ENCODE assay signal across 1 cellular context in the genomic region with DNA sequence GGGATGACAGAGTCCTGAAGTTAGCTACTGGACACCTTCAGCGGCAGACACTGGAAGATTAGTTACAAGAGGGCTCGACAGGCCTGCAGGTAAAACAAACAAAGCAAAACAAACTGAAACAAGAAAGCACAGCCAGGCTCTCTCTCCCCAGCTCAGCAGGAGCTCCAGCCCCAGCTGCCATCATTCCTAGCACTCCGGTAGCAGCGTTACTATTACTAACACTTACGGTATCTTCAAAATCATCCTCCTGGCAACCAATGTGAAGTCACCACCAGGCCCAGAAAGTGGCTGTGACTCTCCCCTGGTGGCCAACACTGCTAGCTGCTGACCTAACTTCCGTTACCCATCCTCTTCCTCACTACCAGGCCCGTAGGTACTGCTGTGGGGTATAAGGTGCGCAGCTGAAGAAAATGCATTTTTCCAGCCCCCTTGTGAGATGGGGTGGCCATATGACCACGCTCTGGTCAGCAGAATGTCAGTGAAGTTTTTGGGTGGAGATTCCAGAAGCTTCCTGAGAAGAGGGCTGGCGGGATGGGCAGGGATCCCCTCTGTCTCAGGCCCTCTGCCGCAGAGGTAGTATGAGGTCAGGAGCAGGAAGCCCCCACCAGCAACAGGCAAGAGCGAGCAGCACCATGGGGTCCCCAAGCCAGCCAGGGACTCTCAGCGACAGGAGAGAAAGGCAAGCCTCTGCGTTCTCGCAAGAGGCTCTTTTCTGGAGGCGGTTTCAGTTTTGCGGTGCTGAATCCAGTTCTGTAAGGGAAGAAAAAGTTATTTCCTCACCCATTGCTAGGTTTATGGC.
TF ChIP-seq lines count a peak whose summit lies in the region.

No MANE protein-coding gene starts in this region.

TF ChIP-seq in HEK293, 187 proteins besides CTCF, POLR2A, EP300 and RAD21 (continued from another document):
- TF ChIP-seq OSR2 (tag by site-specific recombination; IDR thresholded peaks at IDR 0.05) (peak; percentile 64), ZNF560 (tag by site-specific recombination; IDR thresholded peaks at IDR 0.05; ENCODE audit: borderline replicate concordance) (no peak), ZNF266 (tag by site-specific recombination; IDR thresholded peaks at IDR 0.05; ENCODE audit: low read depth) (no peak), ZNF600 (tag by site-specific recombination; IDR thresholded peaks at IDR 0.05) (no peak), ZNF596 (tag by site-specific recombination; IDR thresholded peaks at IDR 0.05) (no peak)
- TF ChIP-seq, protein P1, sequence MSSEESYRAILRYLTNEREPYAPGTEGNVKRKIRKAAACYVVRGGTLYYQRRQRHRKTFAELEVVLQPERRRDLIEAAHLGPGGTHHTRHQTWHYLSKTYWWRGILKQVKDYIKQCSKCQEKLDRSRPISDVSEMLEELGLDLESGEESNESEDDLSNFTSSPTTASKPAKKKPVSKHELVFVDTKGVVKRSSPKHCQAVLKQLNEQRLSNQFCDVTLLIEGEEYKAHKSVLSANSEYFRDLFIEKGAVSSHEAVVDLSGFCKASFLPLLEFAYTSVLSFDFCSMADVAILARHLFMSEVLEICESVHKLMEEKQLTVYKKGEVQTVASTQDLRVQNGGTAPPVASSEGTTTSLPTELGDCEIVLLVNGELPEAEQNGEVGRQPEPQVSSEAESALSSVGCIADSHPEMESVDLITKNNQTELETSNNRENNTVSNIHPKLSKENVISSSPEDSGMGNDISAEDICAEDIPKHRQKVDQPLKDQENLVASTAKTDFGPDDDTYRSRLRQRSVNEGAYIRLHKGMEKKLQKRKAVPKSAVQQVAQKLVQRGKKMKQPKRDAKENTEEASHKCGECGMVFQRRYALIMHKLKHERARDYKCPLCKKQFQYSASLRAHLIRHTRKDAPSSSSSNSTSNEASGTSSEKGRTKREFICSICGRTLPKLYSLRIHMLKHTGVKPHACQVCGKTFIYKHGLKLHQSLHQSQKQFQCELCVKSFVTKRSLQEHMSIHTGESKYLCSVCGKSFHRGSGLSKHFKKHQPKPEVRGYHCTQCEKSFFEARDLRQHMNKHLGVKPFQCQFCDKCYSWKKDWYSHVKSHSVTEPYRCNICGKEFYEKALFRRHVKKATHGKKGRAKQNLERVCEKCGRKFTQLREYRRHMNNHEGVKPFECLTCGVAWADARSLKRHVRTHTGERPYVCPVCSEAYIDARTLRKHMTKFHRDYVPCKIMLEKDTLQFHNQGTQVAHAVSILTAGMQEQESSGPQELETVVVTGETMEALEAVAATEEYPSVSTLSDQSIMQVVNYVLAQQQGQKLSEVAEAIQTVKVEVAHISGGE (tag by site-specific recombination; conservative IDR thresholded peaks at IDR 0.05; ENCODE audit: low read depth) = no peak
